Comparison of ENCODE assay signal across 1 cellular context in the genomic region with DNA sequence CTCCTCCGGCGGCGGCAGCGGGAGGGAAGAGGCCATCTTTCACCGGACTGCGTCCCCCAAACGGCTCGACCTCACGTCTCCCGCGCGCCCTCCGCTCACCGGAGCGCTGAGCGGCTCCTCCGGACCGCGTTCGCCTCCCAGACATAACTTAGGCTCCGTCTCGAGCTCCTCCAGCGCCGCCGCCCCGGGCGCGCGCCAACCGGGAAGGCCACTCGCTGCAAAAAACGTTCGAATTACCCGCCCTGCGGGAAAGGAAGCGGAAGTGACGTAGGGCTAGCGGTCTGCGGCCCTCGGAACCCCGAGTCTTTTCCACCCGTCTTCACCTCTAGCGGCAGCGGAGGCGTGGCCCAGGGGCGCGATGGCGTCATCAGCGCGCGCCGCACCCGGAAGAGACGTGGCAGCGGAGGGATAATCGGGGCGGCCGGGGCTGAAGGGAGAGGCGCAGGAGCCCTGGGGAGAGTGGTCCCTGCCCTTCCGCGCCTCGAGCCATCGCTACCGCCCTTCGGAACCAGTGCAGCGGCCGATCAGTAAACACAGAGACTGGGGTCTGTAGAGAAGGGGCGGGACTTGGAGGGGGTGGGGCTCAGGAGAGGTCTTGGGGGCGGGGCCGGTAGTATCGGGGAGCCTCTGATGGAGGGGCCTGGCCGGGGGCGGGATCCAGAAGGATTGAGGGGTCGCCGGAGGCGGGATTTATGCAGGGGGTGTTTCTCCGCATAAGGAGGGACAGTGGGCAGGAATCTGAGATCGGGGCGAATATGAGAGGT.
TF ChIP-seq lines count a peak whose summit lies in the region.

A gene with protein sequence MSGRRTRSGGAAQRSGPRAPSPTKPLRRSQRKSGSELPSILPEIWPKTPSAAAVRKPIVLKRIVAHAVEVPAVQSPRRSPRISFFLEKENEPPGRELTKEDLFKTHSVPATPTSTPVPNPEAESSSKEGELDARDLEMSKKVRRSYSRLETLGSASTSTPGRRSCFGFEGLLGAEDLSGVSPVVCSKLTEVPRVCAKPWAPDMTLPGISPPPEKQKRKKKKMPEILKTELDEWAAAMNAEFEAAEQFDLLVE (minus strand): TSS at position 207 of the 764 bp plus-strand sequence. CDS start 62 bp downstream, at position 145.
A gene (plus strand): TSS at position 389 of the 764 bp plus-strand sequence. CDS start 477 bp downstream, outside the sequence.

TF ChIP-seq in K562, 482 proteins besides CTCF, POLR2A, EP300 and RAD21 (continued from another document):
- TF ChIP-seq, protein P1, sequence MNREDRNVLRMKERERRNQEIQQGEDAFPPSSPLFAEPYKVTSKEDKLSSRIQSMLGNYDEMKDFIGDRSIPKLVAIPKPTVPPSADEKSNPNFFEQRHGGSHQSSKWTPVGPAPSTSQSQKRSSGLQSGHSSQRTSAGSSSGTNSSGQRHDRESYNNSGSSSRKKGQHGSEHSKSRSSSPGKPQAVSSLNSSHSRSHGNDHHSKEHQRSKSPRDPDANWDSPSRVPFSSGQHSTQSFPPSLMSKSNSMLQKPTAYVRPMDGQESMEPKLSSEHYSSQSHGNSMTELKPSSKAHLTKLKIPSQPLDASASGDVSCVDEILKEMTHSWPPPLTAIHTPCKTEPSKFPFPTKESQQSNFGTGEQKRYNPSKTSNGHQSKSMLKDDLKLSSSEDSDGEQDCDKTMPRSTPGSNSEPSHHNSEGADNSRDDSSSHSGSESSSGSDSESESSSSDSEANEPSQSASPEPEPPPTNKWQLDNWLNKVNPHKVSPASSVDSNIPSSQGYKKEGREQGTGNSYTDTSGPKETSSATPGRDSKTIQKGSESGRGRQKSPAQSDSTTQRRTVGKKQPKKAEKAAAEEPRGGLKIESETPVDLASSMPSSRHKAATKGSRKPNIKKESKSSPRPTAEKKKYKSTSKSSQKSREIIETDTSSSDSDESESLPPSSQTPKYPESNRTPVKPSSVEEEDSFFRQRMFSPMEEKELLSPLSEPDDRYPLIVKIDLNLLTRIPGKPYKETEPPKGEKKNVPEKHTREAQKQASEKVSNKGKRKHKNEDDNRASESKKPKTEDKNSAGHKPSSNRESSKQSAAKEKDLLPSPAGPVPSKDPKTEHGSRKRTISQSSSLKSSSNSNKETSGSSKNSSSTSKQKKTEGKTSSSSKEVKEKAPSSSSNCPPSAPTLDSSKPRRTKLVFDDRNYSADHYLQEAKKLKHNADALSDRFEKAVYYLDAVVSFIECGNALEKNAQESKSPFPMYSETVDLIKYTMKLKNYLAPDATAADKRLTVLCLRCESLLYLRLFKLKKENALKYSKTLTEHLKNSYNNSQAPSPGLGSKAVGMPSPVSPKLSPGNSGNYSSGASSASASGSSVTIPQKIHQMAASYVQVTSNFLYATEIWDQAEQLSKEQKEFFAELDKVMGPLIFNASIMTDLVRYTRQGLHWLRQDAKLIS (CRISPR knock-in tag; IDR thresholded peaks at IDR 0.05) = peak; percentile 70
- TF ChIP-seq CCNT2 (IDR thresholded peaks at IDR 0.05; ENCODE audit: borderline replicate concordance, extremely low read depth, insufficient read length, low read depth, low read length) (peak; percentile 76), HMG20B (CRISPR knock-in tag; IDR thresholded peaks at IDR 0.05) (no peak), FIP1L1 (IDR thresholded peaks at IDR 0.05; ENCODE audit: low read depth, low read length, poor library complexity, severe bottlenecking) (peak; percentile 90), TFAM (CRISPR knock-in tag; conservative IDR thresholded peaks at IDR 0.05) (no peak), PPARD (CRISPR knock-in tag; IDR thresholded peaks at IDR 0.05) (no peak), POU5F1 (IDR thresholded peaks at IDR 0.05; ENCODE audit: borderline replicate concordance, low read depth, low read length, partially characterized antibody) (peak; percentile 67), ZNF57 (CRISPR knock-in tag; IDR thresholded peaks at IDR 0.05) (no peak), HDGF (IDR thresholded peaks at IDR 0.05) (no peak), RCOR1 (IDR thresholded peaks at IDR 0.05; ENCODE audit: borderline replicate concordance in 1 of 2, low read depth in 2 of 2, low read length in 2 of 2) (peak in 1 of 2 experiments; percentile 28; a peak in 1 of 4 replicates), ELF1 (tag; IDR thresholded peaks at IDR 0.05) (peak; percentile 99), SAFB (IDR thresholded peaks at IDR 0.05; ENCODE audit: borderline replicate concordance, low read depth, low read length) (no peak), MTA3 (IDR thresholded peaks at IDR 0.05; ENCODE audit: borderline replicate concordance) (peak; percentile 58), FOXM1 (IDR thresholded peaks at IDR 0.05; ENCODE audit: low read depth) (no peak), FOXM1 (CRISPR knock-in tag; IDR thresholded peaks at IDR 0.05; ENCODE audit: low read depth) (peak; percentile 71; the same call in 1 of the 2 replicates), TAL1 (IDR thresholded peaks at IDR 0.05) (no peak), ZNF408 (CRISPR knock-in tag; IDR thresholded peaks at IDR 0.05; ENCODE audit: low read depth) (no peak), ZSCAN32 (CRISPR knock-in tag; IDR thresholded peaks at IDR 0.05) (no peak), RBM14 (IDR thresholded peaks at IDR 0.05; ENCODE audit: borderline replicate concordance, insufficient read depth, low read depth, low read length) (peak; percentile 75; the same call in 1 of the 2 replicates), HDAC8 (tag; IDR thresholded peaks at IDR 0.05) (no peak), GTF2F1 (IDR thresholded peaks at IDR 0.05; ENCODE audit: low read depth, low read length) (no peak)
- TF ChIP-seq, protein P2, sequence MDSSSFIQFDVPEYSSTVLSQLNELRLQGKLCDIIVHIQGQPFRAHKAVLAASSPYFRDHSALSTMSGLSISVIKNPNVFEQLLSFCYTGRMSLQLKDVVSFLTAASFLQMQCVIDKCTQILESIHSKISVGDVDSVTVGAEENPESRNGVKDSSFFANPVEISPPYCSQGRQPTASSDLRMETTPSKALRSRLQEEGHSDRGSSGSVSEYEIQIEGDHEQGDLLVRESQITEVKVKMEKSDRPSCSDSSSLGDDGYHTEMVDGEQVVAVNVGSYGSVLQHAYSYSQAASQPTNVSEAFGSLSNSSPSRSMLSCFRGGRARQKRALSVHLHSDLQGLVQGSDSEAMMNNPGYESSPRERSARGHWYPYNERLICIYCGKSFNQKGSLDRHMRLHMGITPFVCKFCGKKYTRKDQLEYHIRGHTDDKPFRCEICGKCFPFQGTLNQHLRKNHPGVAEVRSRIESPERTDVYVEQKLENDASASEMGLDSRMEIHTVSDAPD (CRISPR knock-in tag; IDR thresholded peaks at IDR 0.05) = no peak
- TF ChIP-seq, protein P3, sequence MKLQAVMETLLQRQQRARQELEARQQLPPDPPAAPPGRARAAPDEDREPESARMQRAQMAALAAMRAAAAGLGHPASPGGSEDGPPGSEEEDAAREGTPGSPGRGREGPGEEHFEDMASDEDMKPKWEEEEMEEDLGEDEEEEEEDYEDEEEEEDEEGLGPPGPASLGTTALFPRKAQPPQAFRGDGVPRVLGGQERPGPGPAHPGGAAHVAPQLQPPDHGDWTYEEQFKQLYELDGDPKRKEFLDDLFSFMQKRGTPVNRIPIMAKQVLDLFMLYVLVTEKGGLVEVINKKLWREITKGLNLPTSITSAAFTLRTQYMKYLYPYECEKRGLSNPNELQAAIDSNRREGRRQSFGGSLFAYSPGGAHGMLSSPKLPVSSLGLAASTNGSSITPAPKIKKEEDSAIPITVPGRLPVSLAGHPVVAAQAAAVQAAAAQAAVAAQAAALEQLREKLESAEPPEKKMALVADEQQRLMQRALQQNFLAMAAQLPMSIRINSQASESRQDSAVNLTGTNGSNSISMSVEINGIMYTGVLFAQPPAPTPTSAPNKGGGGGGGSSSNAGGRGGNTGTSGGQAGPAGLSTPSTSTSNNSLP (IDR thresholded peaks at IDR 0.05; ENCODE audit: borderline replicate concordance, low read depth, low read length) = no peak
- TF ChIP-seq, protein P4, sequence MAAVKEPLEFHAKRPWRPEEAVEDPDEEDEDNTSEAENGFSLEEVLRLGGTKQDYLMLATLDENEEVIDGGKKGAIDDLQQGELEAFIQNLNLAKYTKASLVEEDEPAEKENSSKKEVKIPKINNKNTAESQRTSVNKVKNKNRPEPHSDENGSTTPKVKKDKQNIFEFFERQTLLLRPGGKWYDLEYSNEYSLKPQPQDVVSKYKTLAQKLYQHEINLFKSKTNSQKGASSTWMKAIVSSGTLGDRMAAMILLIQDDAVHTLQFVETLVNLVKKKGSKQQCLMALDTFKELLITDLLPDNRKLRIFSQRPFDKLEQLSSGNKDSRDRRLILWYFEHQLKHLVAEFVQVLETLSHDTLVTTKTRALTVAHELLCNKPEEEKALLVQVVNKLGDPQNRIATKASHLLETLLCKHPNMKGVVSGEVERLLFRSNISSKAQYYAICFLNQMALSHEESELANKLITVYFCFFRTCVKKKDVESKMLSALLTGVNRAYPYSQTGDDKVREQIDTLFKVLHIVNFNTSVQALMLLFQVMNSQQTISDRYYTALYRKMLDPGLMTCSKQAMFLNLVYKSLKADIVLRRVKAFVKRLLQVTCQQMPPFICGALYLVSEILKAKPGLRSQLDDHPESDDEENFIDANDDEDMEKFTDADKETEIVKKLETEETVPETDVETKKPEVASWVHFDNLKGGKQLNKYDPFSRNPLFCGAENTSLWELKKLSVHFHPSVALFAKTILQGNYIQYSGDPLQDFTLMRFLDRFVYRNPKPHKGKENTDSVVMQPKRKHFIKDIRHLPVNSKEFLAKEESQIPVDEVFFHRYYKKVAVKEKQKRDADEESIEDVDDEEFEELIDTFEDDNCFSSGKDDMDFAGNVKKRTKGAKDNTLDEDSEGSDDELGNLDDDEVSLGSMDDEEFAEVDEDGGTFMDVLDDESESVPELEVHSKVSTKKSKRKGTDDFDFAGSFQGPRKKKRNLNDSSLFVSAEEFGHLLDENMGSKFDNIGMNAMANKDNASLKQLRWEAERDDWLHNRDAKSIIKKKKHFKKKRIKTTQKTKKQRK (IDR thresholded peaks at IDR 0.05; ENCODE audit: borderline replicate concordance, low read depth, low read length) = no peak
- TF ChIP-seq, protein P5, sequence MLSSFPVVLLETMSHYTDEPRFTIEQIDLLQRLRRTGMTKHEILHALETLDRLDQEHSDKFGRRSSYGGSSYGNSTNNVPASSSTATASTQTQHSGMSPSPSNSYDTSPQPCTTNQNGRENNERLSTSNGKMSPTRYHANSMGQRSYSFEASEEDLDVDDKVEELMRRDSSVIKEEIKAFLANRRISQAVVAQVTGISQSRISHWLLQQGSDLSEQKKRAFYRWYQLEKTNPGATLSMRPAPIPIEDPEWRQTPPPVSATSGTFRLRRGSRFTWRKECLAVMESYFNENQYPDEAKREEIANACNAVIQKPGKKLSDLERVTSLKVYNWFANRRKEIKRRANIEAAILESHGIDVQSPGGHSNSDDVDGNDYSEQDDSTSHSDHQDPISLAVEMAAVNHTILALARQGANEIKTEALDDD (IDR thresholded peaks at IDR 0.05) = no peak
- TF ChIP-seq, protein P6, sequence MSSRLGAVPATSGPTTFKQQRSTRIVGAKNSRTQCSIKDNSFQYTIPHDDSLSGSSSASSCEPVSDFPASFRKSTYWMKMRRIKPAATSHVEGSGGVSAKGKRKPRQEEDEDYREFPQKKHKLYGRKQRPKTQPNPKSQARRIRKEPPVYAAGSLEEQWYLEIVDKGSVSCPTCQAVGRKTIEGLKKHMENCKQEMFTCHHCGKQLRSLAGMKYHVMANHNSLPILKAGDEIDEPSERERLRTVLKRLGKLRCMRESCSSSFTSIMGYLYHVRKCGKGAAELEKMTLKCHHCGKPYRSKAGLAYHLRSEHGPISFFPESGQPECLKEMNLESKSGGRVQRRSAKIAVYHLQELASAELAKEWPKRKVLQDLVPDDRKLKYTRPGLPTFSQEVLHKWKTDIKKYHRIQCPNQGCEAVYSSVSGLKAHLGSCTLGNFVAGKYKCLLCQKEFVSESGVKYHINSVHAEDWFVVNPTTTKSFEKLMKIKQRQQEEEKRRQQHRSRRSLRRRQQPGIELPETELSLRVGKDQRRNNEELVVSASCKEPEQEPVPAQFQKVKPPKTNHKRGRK (tag; IDR thresholded peaks at IDR 0.05) = no peak
- TF ChIP-seq, protein P7, sequence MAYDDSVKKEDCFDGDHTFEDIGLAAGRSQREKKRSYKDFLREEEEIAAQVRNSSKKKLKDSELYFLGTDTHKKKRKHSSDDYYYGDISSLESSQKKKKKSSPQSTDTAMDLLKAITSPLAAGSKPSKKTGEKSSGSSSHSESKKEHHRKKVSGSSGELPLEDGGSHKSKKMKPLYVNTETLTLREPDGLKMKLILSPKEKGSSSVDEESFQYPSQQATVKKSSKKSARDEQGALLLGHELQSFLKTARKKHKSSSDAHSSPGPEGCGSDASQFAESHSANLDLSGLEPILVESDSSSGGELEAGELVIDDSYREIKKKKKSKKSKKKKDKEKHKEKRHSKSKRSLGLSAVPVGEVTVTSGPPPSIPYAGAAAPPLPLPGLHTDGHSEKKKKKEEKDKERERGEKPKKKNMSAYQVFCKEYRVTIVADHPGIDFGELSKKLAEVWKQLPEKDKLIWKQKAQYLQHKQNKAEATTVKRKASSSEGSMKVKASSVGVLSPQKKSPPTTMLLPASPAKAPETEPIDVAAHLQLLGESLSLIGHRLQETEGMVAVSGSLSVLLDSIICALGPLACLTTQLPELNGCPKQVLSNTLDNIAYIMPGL (CRISPR knock-in tag; IDR thresholded peaks at IDR 0.05) = no peak
- TF ChIP-seq, protein P8, sequence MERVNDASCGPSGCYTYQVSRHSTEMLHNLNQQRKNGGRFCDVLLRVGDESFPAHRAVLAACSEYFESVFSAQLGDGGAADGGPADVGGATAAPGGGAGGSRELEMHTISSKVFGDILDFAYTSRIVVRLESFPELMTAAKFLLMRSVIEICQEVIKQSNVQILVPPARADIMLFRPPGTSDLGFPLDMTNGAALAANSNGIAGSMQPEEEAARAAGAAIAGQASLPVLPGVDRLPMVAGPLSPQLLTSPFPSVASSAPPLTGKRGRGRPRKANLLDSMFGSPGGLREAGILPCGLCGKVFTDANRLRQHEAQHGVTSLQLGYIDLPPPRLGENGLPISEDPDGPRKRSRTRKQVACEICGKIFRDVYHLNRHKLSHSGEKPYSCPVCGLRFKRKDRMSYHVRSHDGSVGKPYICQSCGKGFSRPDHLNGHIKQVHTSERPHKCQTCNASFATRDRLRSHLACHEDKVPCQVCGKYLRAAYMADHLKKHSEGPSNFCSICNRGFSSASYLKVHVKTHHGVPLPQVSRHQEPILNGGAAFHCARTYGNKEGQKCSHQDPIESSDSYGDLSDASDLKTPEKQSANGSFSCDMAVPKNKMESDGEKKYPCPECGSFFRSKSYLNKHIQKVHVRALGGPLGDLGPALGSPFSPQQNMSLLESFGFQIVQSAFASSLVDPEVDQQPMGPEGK (CRISPR knock-in tag; IDR thresholded peaks at IDR 0.05; ENCODE audit: borderline replicate concordance) = no peak
